Comparison of ENCODE assay signal across 11 cellular contexts in genomic region chr22:46061431-46062231, GRCh38.
DNase-seq lines count a peak whose midpoint lies in the region; ATAC-seq and TF ChIP-seq lines count a peak whose summit lies in the region.
"Had no signal": no experiment of that assay in that cellular context is flagged by ENCODE, and none has a peak within 500 bp of the region (broad histone marks: within the 10 kb centered on the region; RNA-seq: fewer than 3 reads in every experiment).

No MANE protein-coding gene starts in this region.

- TF ChIP-seq CTCF in VCaP (conservative IDR thresholded peaks at IDR 0.05) (no peak), fibroblast of mammary gland (conservative IDR thresholded peaks at IDR 0.05; ENCODE audit: control insufficient read depth, insufficient read depth, low read depth, low read length) (no peak), mucosa of descending colon (IDR thresholded peaks at IDR 0.05) (no peak), thoracic aorta (IDR thresholded peaks at IDR 0.05) (no peak)

- H3K36me3 ChIP-seq in mucosa of descending colon (ENCODE audit: low read depth) (no peaks in the 10 kb centered on the region), thoracic aorta (no peaks in the 10 kb centered on the region)

- H3K4me1 ChIP-seq in mucosa of descending colon (ENCODE audit: low read depth) (peaks cover 27% of the 10 kb centered on the region), thoracic aorta (ENCODE audit: control insufficient read depth in 1 of 2, low read depth in 2 of 2) (peaks cover 53 to 92% of the 10 kb centered on the region in 2 donors)

- intact Hi-C loops in mucosa of descending colon (cut with DNase I, micrococcal nuclease), result no loop called here

- peak overlapping the region; percentile 93 for H3K27ac ChIP-seq in VCaP
- peak overlapping the region; percentile 97 to 98 for H3K27ac ChIP-seq in thoracic aorta

- ATAC-seq in mucosa of descending colon (no peak), thoracic aorta (ENCODE audit: insufficient number of reproducible peaks, low FRiP score, low read depth) (no peak), GM18870 (IDR thresholded peaks at IDR 0.05; ENCODE audit: unreplicated experiment) (no peak)
- ATAC-seq: activated CD8-positive, alpha-beta T cell treated with anti-CD3 and anti-CD28 coated beads, Interleukin-2, amount 10 ng/mL, durations not matched to agents 7 days and 5 days; K562 had no signal

- H3K27me3 ChIP-seq in thoracic aorta (replicated peaks; ENCODE audit: insufficient read depth), result no peaks in the 10 kb centered on the region

- H3K4me3 ChIP-seq in fibroblast of mammary gland (ENCODE audit: control insufficient read depth, low read depth, low read length) (peak overlapping the region; percentile 0), mucosa of descending colon (no peak overlapping the region), thoracic aorta (peak overlapping the region; percentile 32)
- H3K4me3 ChIP-seq: K562 had no signal

- DNase-seq in fibroblast of mammary gland (ENCODE audit: low read depth), result peak; percentile 18
- peak in 2 of 3 donors; percentile 50 to 54 for DNase-seq in mucosa of descending colon
- no peak for DNase-seq in thoracic aorta (ENCODE audit: low spot score)
- DNase-seq in GOT3 (lab: John Stamatoyannopoulos, UW), result no peak
- no peak for DNase-seq in NCI-H2227 (lab: John Stamatoyannopoulos, UW; ENCODE audit: unreplicated experiment)
- no peak for DNase-seq in DMS153 treated with DMSO at 0.1 percent for 48 hours (lab: John Stamatoyannopoulos, UW; ENCODE audit: unreplicated experiment)
- DNase-seq: activated CD8-positive, alpha-beta T cell treated with anti-CD3 and anti-CD28 coated beads, Interleukin-2, amount 10 ng/mL, durations not matched to agents 7 days and 5 days; NCI-H345 had no signal

- H3K9me3 ChIP-seq in mucosa of descending colon (no peaks in the 10 kb centered on the region), thoracic aorta (no peaks in the 10 kb centered on the region)

Comparison
In these comparisons a context has a peak if more than half of its experiments do, and no peak if none do; other contexts are left out.
1. DNase-seq: peak in fibroblast of mammary gland (single experiment) and mucosa of descending colon (2 of 3); none in thoracic aorta (single experiment), GOT3 (single experiment), NCI-H2227 (single experiment) and DMS153 treated with DMSO at 0.1 percent for 48 hours (single experiment).